In the genomic region with DNA sequence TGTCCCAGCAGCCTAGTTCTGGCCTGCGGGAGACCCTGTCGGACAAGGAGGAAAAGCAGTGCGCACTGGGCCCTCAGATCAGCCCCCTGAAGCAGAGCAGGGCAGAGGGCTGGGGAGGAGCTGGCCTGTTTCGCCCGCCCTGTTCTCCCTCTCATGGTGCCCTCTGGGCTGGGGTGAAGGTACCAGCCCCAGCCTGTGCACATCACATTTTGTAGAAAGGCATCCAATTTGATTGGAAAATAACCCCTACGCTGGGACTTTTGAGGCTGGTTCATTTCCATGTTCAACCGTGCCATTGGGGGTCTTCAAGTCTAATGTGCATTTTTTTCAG, we compare ENCODE assay signal across 8 cellular contexts. TPM values are rescaled to one million over a fixed set of nuclear protein-coding genes. Genes with fewer than 3 reads are reported as not detected.
DNase-seq lines count a peak whose midpoint lies in the region; ATAC-seq and TF ChIP-seq lines count a peak whose summit lies in the region.

No MANE protein-coding gene starts in this region.

- 0 out of 2 replicates have a peak, but pooled peaks cover 3% of the 10 kb centered on the region for H4K20me1 ChIP-seq in KMS-11 (ENCODE audit: insufficient read depth)

- peaks cover 38% of the 10 kb centered on the region for H3K79me2 ChIP-seq in KMS-11 (ENCODE audit: insufficient read depth, low read depth)

- H3K4me3 ChIP-seq in KMS-11 (IDR thresholded peaks at IDR 0.05; ENCODE audit: insufficient read depth, low read depth, low read length) (no peak overlapping the region), thyroid gland (replicated peaks in 1 of 3) (no peak overlapping the region)

- no peak for ATAC-seq in naive thymus-derived CD8-positive, alpha-beta T cell
- ATAC-seq in GM19455 (IDR thresholded peaks at IDR 0.05; ENCODE audit: unreplicated experiment), result no peak

- no peak for DNase-seq in chondrocyte (ENCODE audit: low spot score)
- DNase-seq in naive thymus-derived CD8-positive, alpha-beta T cell, result no peak
- no peak for DNase-seq in dermis blood vessel endothelial cell
- no peak for DNase-seq in thyroid gland
- DNase-seq in central memory CD4-positive, alpha-beta T cell, result no peak

- H3K9me3 Mint-ChIP-seq in chondrocyte (ENCODE audit: low read depth), result no peaks in the 10 kb centered on the region
- H3K9me3 Mint-ChIP-seq in naive thymus-derived CD8-positive, alpha-beta T cell, result no peaks in the 10 kb centered on the region

- no peak for TF ChIP-seq CTCF in C4-2B (conservative IDR thresholded peaks at IDR 0.05)
- TF ChIP-seq CTCF in KMS-11 (conservative IDR thresholded peaks at IDR 0.05; ENCODE audit: low read depth, low read length), result no peak
- TF ChIP-seq CTCF in chondrocyte (IDR thresholded peaks at IDR 0.05), result no peak
- TF ChIP-seq CTCF in thyroid gland (IDR thresholded peaks at IDR 0.05), result no peak

- H3K4me1 ChIP-seq in KMS-11 (ENCODE audit: low read depth, poor library complexity, severe bottlenecking) (peaks cover 22% of the 10 kb centered on the region), thyroid gland (peaks cover 15 to 28% of the 10 kb centered on the region in 2 donors)

- H3K9me3 ChIP-seq in thyroid gland, result no peaks in the 10 kb centered on the region

- peak overlapping the region; percentile 80 for H2AFZ ChIP-seq in KMS-11 (ENCODE audit: low read depth)

- peaks cover 37% of the 10 kb centered on the region for H3K4me1 Mint-ChIP-seq in chondrocyte (ENCODE audit: low read depth)
- peaks cover 17 to 34% (median 25%) of the 10 kb centered on the region in 4 donors for H3K4me1 Mint-ChIP-seq in naive thymus-derived CD8-positive, alpha-beta T cell

- H3K36me3 ChIP-seq in KMS-11 (ENCODE audit: insufficient read depth) (no peaks in the 10 kb centered on the region), thyroid gland (no peaks in the 10 kb centered on the region)

- H3K27me3 ChIP-seq in KMS-11 (ENCODE audit: insufficient read depth, low read depth) (no peaks in the 10 kb centered on the region), thyroid gland (no peaks in the 10 kb centered on the region)

- H3K27ac ChIP-seq in C4-2B (peak overlapping the region; percentile 91), KMS-11 (peak overlapping the region; percentile 84; the same call in 1 of the 2 replicates), thyroid gland (no peak overlapping the region)

- TF ChIP-seq POLR2A in thyroid gland (IDR thresholded peaks at IDR 0.05), result no peak

- peak overlapping the region; percentile 59 for H3K27ac Mint-ChIP-seq in chondrocyte (ENCODE audit: unreplicated experiment)
- peak overlapping the region in 9 of 10 donors; percentile 80 to 99 (median 97) for H3K27ac Mint-ChIP-seq in naive thymus-derived CD8-positive, alpha-beta T cell

- no peaks in the 10 kb centered on the region for H3K27me3 Mint-ChIP-seq in chondrocyte (ENCODE audit: low read depth)
- peaks cover 0 to 2% (median 0%) of the 10 kb centered on the region in 5 donors for H3K27me3 Mint-ChIP-seq in naive thymus-derived CD8-positive, alpha-beta T cell

- 45 to 57% methylated on average over 4 to 6 of the region's 7 CpGs for whole genome bisulfite sequencing in thyroid gland, 2 donors

- intact Hi-C loops in thyroid gland (cut with DNase I), result no loop called here

- peak overlapping the region; percentile 89 for H3K4me3 Mint-ChIP-seq in chondrocyte (ENCODE audit: unreplicated experiment)
- peak overlapping the region; percentile 79 to 99 (median 97) for H3K4me3 Mint-ChIP-seq in naive thymus-derived CD8-positive, alpha-beta T cell

- POLR2A ChIA-PET in naive thymus-derived CD8-positive, alpha-beta T cell (lab: Charles Lee), result interaction anchor here (0.6 to 14.4 kb wide), 6 partner anchors 10 to 64 kb away, joined by 3 to 457 read pairs (median 6); a partner anchor contains a TSS

- peak overlapping the region; percentile 86 for H3K9ac ChIP-seq in KMS-11

- H3K4me2 ChIP-seq in KMS-11, result peak overlapping the region; percentile 75

- H3K36me3 Mint-ChIP-seq in chondrocyte (ENCODE audit: low read depth), result peaks cover 2% of the 10 kb centered on the region
- H3K36me3 Mint-ChIP-seq in naive thymus-derived CD8-positive, alpha-beta T cell, result peaks cover 2 to 9% (median 3%) of the 10 kb centered on the region in 3 donors

RNA-seq across cellular contexts. Expression of a gene that starts 0.8 kb away (rescaled TPM):
- 83.5 to 135 TPM (median 89.5 TPM) in 3 replicates for total RNA-seq in chondrocyte
- total RNA-seq in naive thymus-derived CD8-positive, alpha-beta T cell, result 100 to 1,000 TPM; 455 to 471 TPM
- 100 to 1,000 TPM; 169 to 207 (median 201) TPM for polyA plus RNA-seq in naive thymus-derived CD8-positive, alpha-beta T cell
- 132 and 165 TPM in 2 replicates for total RNA-seq in dermis blood vessel endothelial cell
- 100 to 1,000 TPM; 104 to 117 (median 108) TPM for total RNA-seq in thyroid gland

Comparison
In these comparisons a context has a peak if more than half of its experiments do, and no peak if none do; other contexts are left out.
1. H3K27ac ChIP-seq: peak in C4-2B (single experiment) and KMS-11 (single experiment); none in thyroid gland (0 of 3).